8 cellular contexts compared by ENCODE assay signal in the genomic region with DNA sequence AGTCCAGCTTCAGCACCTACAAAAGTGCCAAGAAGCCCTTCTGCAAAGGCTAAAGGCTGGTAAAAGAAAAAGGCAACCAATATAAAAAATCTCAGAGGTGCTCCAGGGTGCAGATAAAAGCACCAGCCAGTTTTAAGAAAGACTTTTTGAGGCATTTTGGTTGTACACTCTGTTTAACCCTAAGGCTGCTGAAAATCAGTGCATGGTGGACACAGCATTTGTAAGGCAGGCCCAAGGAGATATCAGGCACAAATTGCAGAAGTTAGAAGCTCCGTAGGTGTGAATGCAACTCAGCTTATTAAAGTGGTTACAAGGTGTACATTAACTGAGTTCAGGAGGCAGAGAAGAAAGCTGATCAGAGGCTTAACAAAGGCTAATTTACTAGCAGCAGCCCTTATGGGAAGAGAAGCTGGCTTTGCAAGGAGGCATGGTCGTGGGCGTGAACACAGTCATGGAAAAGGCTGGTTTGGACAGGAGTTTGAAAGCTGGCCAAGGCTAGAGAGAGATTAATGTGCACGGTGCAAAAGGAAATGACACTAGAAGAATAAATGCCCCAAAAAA. TPM values are rescaled to one million over a fixed set of nuclear protein-coding genes. Genes with fewer than 3 reads are reported as not detected.
DNase-seq lines count a peak whose midpoint lies in the region; FAIRE-seq and TF ChIP-seq lines count a peak whose summit lies in the region.

No MANE protein-coding gene starts in this region.

- no peak for DNase-seq in Caco-2
- DNase-seq in LNCaP clone FGC (ENCODE audit: low read depth): no peak
- no peak for DNase-seq in coronary artery (ENCODE audit: low spot score)
- no peak for DNase-seq in GM12892 (ENCODE audit: insufficient read length)
- no peak for DNase-seq in dedifferentiated amniotic fluid mesenchymal stem cell (ENCODE audit: extremely low spot score)
- no peak for DNase-seq in NCI-H446 (lab: John Stamatoyannopoulos, UW)
- DNase-seq in caudate nucleus (lab: John Stamatoyannopoulos, UW): no peak

- H3K27ac ChIP-seq in coronary artery (peak overlapping the region; percentile 75 to 77), caudate nucleus (ENCODE audit: low read depth, low read length) (no peak overlapping the region)

- H3K9me3 Mint-ChIP-seq in Caco-2 (ENCODE audit: unreplicated experiment): no peaks in the 10 kb centered on the region
- H3K9me3 Mint-ChIP-seq in nephron: no peaks in the 10 kb centered on the region

- no peaks in the 10 kb centered on the region for H3K9me3 ChIP-seq in Caco-2

- H3K4me3 Mint-ChIP-seq in Caco-2 (ENCODE audit: unreplicated experiment): peak overlapping the region; percentile 67
- H3K4me3 Mint-ChIP-seq in nephron: peak overlapping the region; percentile 62 to 77 (median 71)

- POLR2A ChIA-PET in Caco-2 (lab: Charles Lee): no interaction called here

- H3K27ac Mint-ChIP-seq in Caco-2 (ENCODE audit: unreplicated experiment) (peak overlapping the region; percentile 89), nephron (peak overlapping the region; percentile 89 to 96 (median 91))

- H3K36me3 ChIP-seq in Caco-2 (ENCODE audit: control insufficient read depth, insufficient read depth, low read length): no peaks in the 10 kb centered on the region

- H3K36me3 Mint-ChIP-seq in Caco-2 (ENCODE audit: insufficient read depth, unreplicated experiment): peaks cover 6% of the 10 kb centered on the region
- H3K36me3 Mint-ChIP-seq in nephron (ENCODE audit: low read depth): no peaks in the 10 kb centered on the region

- H3K4me3 ChIP-seq in Caco-2 (ENCODE audit: low read depth, low read length) (no peak overlapping the region; the same call in 1 of the 2 replicates), LNCaP clone FGC (ENCODE audit: low read depth, low read length) (peak overlapping the region; percentile 47), coronary artery (peak overlapping the region; percentile 69)

- no peak for TF ChIP-seq POLR2A in GM12892 (IDR thresholded peaks at IDR 0.05; ENCODE audit: low read depth, low read length)

- no peak for TF ChIP-seq CTCF in Caco-2 (IDR thresholded peaks at IDR 0.05; ENCODE audit: insufficient read depth in 1 of 2, low read depth in 1 of 2, low read length in 1 of 2, severe bottlenecking in 1 of 2, unreplicated experiment in 1 of 2)
- TF ChIP-seq CTCF in LNCaP clone FGC (IDR thresholded peaks at IDR 0.05; ENCODE audit: control insufficient read depth, extremely low read depth, insufficient read depth): no peak
- TF ChIP-seq CTCF in coronary artery (IDR thresholded peaks at IDR 0.05): no peak
- no peak for TF ChIP-seq CTCF in nephron (IDR thresholded peaks at IDR 0.05; ENCODE audit: unreplicated experiment in 3 of 3)

- H3K27me3 Mint-ChIP-seq in Caco-2 (ENCODE audit: insufficient read depth, unreplicated experiment): no peaks in the 10 kb centered on the region
- H3K27me3 Mint-ChIP-seq in nephron (ENCODE audit: low read depth): peaks cover 4% of the 10 kb centered on the region

- CTCF ChIA-PET in Caco-2 (lab: Charles Lee): no interaction called here

- no TSS peak for BruUV-seq in Caco-2 (replicated peaks; lab: Mats Ljungman, UMichigan)

- FAIRE-seq in GM12892 (lab: Jason Lieb, UNC): no peak

- no peaks in the 10 kb centered on the region for H3K27me3 ChIP-seq in Caco-2 (replicated peaks; ENCODE audit: control insufficient read depth, insufficient read depth, low read length)

- H3K4me1 Mint-ChIP-seq in Caco-2 (ENCODE audit: low read depth, unreplicated experiment) (peaks cover 40% of the 10 kb centered on the region), nephron (peaks cover 39% of the 10 kb centered on the region)

- peaks cover 44% of the 10 kb centered on the region for H3K4me1 ChIP-seq in Caco-2

- intact Hi-C loops in Caco-2 (cut with micrococcal nuclease; ENCODE audit: unreplicated experiment): no loop called here

RNA-seq across cellular contexts. Expression of gene ACSM1, which starts 21.1 kb away (rescaled TPM):
- total RNA-seq in Caco-2 (2022): not detected in 2 replicates
- not detected for polyA plus RNA-seq in GM12892 (2012; ENCODE audit: missing spikeins)
